ENCODE assay signal across 11 cellular contexts in the genomic region with DNA sequence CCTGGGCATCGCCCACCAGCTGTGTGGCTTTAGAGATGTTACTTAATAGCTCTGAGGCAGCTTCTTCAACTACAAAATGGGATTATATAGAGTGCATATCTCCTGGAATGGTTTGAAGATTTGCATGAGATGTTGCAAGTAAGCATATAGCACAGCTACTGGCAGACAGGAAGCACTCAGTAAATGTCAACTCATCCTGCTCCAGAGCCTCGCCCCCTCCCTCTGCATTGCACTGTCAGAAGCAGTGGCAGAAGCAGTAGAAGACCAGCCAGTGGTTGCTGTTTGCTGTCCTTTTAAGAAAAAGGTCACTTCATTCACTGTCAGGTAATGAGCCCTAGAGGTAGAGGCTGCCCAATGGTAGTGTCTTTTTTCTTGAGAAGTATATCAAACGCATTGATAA.
"Had no signal": no experiment of that assay in that cellular context is flagged by ENCODE, and none has a peak within 500 bp of the region (broad histone marks: within the 10 kb centered on the region; RNA-seq: fewer than 3 reads in every experiment).

No MANE protein-coding gene starts in this region.

- H3K36me3 Mint-ChIP-seq: activated CD8-positive, alpha-beta memory T cell treated with anti-CD3 and anti-CD28 coated beads, Interleukin-2, amount 10 ng/mL, durations not matched to agents 7 days and 5 days; activated naive CD8-positive, alpha-beta T cell had no signal

- DNase-seq: activated CD8-positive, alpha-beta memory T cell treated with anti-CD3 and anti-CD28 coated beads, Interleukin-2, amount 10 ng/mL, durations not matched to agents 7 days and 5 days; activated gamma-delta T cell; activated T-cell treated with anti-CD3 and anti-CD28 coated beads, Interleukin-2, amount 50 U/mL, for 4 hours; amygdala; brain microvascular endothelial cell; effector memory CD4-positive, alpha-beta T cell; gastrocnemius medialis; retina; tibial artery had no signal

- H3K4me3 Mint-ChIP-seq: activated CD8-positive, alpha-beta memory T cell treated with anti-CD3 and anti-CD28 coated beads, Interleukin-2, amount 10 ng/mL, durations not matched to agents 7 days and 5 days; activated naive CD8-positive, alpha-beta T cell; activated T-cell treated with anti-CD3 and anti-CD28 coated beads, Interleukin-2, amount 50 U/mL, for 4 hours had no signal

- H3K27me3 Mint-ChIP-seq: activated CD8-positive, alpha-beta memory T cell treated with anti-CD3 and anti-CD28 coated beads, Interleukin-2, amount 10 ng/mL, durations not matched to agents 7 days and 5 days had no signal

- H3K27ac Mint-ChIP-seq: activated CD8-positive, alpha-beta memory T cell treated with anti-CD3 and anti-CD28 coated beads, Interleukin-2, amount 10 ng/mL, durations not matched to agents 7 days and 5 days; activated naive CD8-positive, alpha-beta T cell had no signal

- H3K9me3 Mint-ChIP-seq: activated T-cell treated with anti-CD3 and anti-CD28 coated beads, Interleukin-2, amount 50 U/mL, for 4 hours had no signal

- ATAC-seq: activated CD4-positive, CD25-positive, alpha-beta regulatory T cell treated with anti-CD3 and anti-CD28 coated beads, Interleukin-2, amount 50 U/mL, for 24 hours; activated CD8-positive, alpha-beta memory T cell treated with anti-CD3 and anti-CD28 coated beads, Interleukin-2, amount 10 ng/mL, durations not matched to agents 7 days and 5 days; activated T-cell treated with anti-CD3 and anti-CD28 coated beads, Interleukin-2, amount 50 U/mL, for 4 hours; gastrocnemius medialis had no signal
